25 cellular contexts compared by ENCODE assay signal in genomic region chr19:41698746-41699230, GRCh38. TPM values are rescaled to one million over a fixed set of nuclear protein-coding genes. Genes with fewer than 3 reads are reported as not detected.
DNase-seq lines count a peak whose midpoint lies in the region; ATAC-seq and TF ChIP-seq lines count a peak whose summit lies in the region.
"Had no signal": no experiment of that assay in that cellular context is flagged by ENCODE, and none has a peak within 500 bp of the region (broad histone marks: within the 10 kb centered on the region; RNA-seq: fewer than 3 reads in every experiment).

No MANE protein-coding gene starts in this region.

- no TSS peak for BruUV-seq in A673 (replicated peaks; lab: Mats Ljungman, UMichigan)

- H3K4me3 ChIP-seq in A673 (ENCODE audit: low read depth, low read length, poor library complexity, severe bottlenecking): no peak overlapping the region
- H3K4me3 ChIP-seq in HL-60 (replicated peaks; ENCODE audit: insufficient read depth, low read length): no peak overlapping the region
- no peak overlapping the region for H3K4me3 ChIP-seq in OCI-LY3 (ENCODE audit: low read length)
- H3K4me3 ChIP-seq in left lung: no peak overlapping the region
- H3K4me3 ChIP-seq: heart right ventricle, SJSA1, upper lobe of left lung had no signal

- H3K4me2 ChIP-seq in OCI-LY3 (ENCODE audit: low read length): peak overlapping the region; percentile 44
- H3K4me2 ChIP-seq: KMS-11 had no signal

- H3K27me3 ChIP-seq in A673 (replicated peaks; ENCODE audit: insufficient read depth, low read depth, low read length, poor library complexity): no peaks in the 10 kb centered on the region
- H3K27me3 ChIP-seq in HL-60 (ENCODE audit: insufficient read depth, poor library complexity, severe bottlenecking): no peaks in the 10 kb centered on the region
- H3K27me3 ChIP-seq in OCI-LY3 (ENCODE audit: low read depth, low read length): peaks cover 26% of the 10 kb centered on the region
- H3K27me3 ChIP-seq in left lung: peaks cover 0 to 50% of the 10 kb centered on the region in 2 donors
- H3K27me3 ChIP-seq: SJSA1, upper lobe of left lung had no signal

- TF ChIP-seq CTCF in A673 (conservative IDR thresholded peaks at IDR 0.05; ENCODE audit: low read depth, low read length) (no peak), HL-60 (IDR thresholded peaks at IDR 0.05; ENCODE audit: insufficient read depth, low read length) (no peak), OCI-LY3 (IDR thresholded peaks at IDR 0.05; ENCODE audit: low read depth, low read length) (no peak), left lung (IDR thresholded peaks at IDR 0.05) (no peak)

- no peaks in the 10 kb centered on the region for H3K79me2 ChIP-seq in OCI-LY3 (ENCODE audit: low read length)

- H3K27ac ChIP-seq in A673 (ENCODE audit: low read depth, low read length, poor library complexity, severe bottlenecking) (no peak overlapping the region), HL-60 (replicated peaks) (no peak overlapping the region), OCI-LY3 (ENCODE audit: low read length) (no peak overlapping the region), left lung (no peak overlapping the region)
- H3K27ac ChIP-seq: heart right ventricle, KMS-11, SJSA1 had no signal

- POLR2A ChIA-PET in A673 (lab: Charles Lee; ENCODE audit: low non-redundant PET): no interaction called here

- no peaks in the 10 kb centered on the region for H3K36me3 ChIP-seq in A673 (ENCODE audit: insufficient read depth, low read length, poor library complexity, severe bottlenecking)
- no peaks in the 10 kb centered on the region for H3K36me3 ChIP-seq in OCI-LY3 (replicated peaks; ENCODE audit: low read depth, low read length)
- H3K36me3 ChIP-seq in left lung: no peaks in the 10 kb centered on the region
- H3K36me3 ChIP-seq: heart right ventricle, SJSA1, upper lobe of left lung had no signal

- H3K4me1 ChIP-seq in A673 (ENCODE audit: insufficient read depth, low read length, poor library complexity, severe bottlenecking) (peaks cover 33% of the 10 kb centered on the region), OCI-LY3 (ENCODE audit: low read length) (peaks cover 10% of the 10 kb centered on the region), left lung (peaks cover 0 to 16% of the 10 kb centered on the region in 2 donors)
- H3K4me1 ChIP-seq: heart right ventricle, SJSA1 had no signal

- DNase-seq in A673 (ENCODE audit: low spot score) (peak; percentile 51), HL-60 (ENCODE audit: low read depth in 1 of 2, low spot score in 1 of 2) (peak; percentile 36 to 37), left lung (no peak), NCI-H1417 treated with DMSO at 0.1 percent for 48 hours (lab: John Stamatoyannopoulos, UW) (no peak)
- DNase-seq: ACHN; activated CD4-positive, alpha-beta T cell treated with anti-CD3 and anti-CD28 coated beads for 4 hours; activated gamma-delta T cell; amniotic stem cell; CD4-positive, alpha-beta memory T cell; heart right ventricle; NCI-H1694 treated with DMSO at 0.1 percent for 48 hours; retina; stimulated activated naive CD4-positive, alpha-beta T cell treated with Interleukin-2 at 50 U/mL for 16 hours; upper lobe of left lung had no signal

- H3K9me3 ChIP-seq in A673 (ENCODE audit: low read depth, low read length, poor library complexity, severe bottlenecking) (no peaks in the 10 kb centered on the region), OCI-LY3 (ENCODE audit: insufficient read depth, low read length) (no peaks in the 10 kb centered on the region), left lung (no peaks in the 10 kb centered on the region)
- H3K9me3 ChIP-seq: SJSA1, upper lobe of left lung had no signal

- H2AFZ ChIP-seq in OCI-LY3 (ENCODE audit: low read depth, low read length): no peak overlapping the region

- H3K9ac ChIP-seq in OCI-LY3 (ENCODE audit: low read length): no peak overlapping the region
- H3K9ac ChIP-seq: KMS-11 had no signal

- H4K20me1 ChIP-seq in OCI-LY3 (ENCODE audit: insufficient read depth, low read length): 0 out of 2 replicates have a peak, but pooled peaks cover 4% of the 10 kb centered on the region

- ATAC-seq in left lung (peak; percentile 48), SK-N-SH treated with all-trans-retinoic acid at 6 μM for 48 hours (no peak), HG03378 (IDR thresholded peaks at IDR 0.05; ENCODE audit: unreplicated experiment) (no peak), HG02642 (IDR thresholded peaks at IDR 0.05; ENCODE audit: poor library complexity, unreplicated experiment) (no peak)

- CTCF ChIA-PET in A673 (lab: Charles Lee): interaction anchor here (0.6 kb wide), 2 partner anchors 54 to 198 kb away, joined by 3 to 8 read pairs; no protein-coding TSS in a partner anchor

- intact Hi-C loops in A673 (cut with micrococcal nuclease; ENCODE audit: unreplicated experiment): no loop called here
- intact Hi-C loops in left lung (cut with DNase I): no loop called here

TF ChIP-seq in SK-N-SH treated with all-trans-retinoic acid at 6 μM for 48 hours, 23 proteins besides CTCF, POLR2A, EP300 and RAD21:
- no peak for TF ChIP-seq CSDC2 (CRISPR knock-in tag; IDR thresholded peaks at IDR 0.05)
- TF ChIP-seq ZNF565 (CRISPR knock-in tag; conservative IDR thresholded peaks at IDR 0.05; ENCODE audit: low read depth): no peak
- TF ChIP-seq BACH2 (CRISPR knock-in tag; IDR thresholded peaks at IDR 0.05; ENCODE audit: borderline replicate concordance): no peak
- no peak for TF ChIP-seq POU6F1 (CRISPR knock-in tag; IDR thresholded peaks at IDR 0.05; ENCODE audit: borderline replicate concordance, low read depth)
- no peak for TF ChIP-seq ZNF70 (CRISPR knock-in tag; IDR thresholded peaks at IDR 0.05)
- TF ChIP-seq OSR1 (CRISPR knock-in tag; IDR thresholded peaks at IDR 0.05): no peak
- TF ChIP-seq PPARA (CRISPR knock-in tag; IDR thresholded peaks at IDR 0.05; ENCODE audit: borderline replicate concordance): no peak
- no peak for TF ChIP-seq ZFP3 (CRISPR knock-in tag; IDR thresholded peaks at IDR 0.05)
- no peak for TF ChIP-seq ESRRG (CRISPR knock-in tag; IDR thresholded peaks at IDR 0.05)
- no peak for TF ChIP-seq ZC3H10 (CRISPR knock-in tag; IDR thresholded peaks at IDR 0.05)
- TF ChIP-seq, protein P1, sequence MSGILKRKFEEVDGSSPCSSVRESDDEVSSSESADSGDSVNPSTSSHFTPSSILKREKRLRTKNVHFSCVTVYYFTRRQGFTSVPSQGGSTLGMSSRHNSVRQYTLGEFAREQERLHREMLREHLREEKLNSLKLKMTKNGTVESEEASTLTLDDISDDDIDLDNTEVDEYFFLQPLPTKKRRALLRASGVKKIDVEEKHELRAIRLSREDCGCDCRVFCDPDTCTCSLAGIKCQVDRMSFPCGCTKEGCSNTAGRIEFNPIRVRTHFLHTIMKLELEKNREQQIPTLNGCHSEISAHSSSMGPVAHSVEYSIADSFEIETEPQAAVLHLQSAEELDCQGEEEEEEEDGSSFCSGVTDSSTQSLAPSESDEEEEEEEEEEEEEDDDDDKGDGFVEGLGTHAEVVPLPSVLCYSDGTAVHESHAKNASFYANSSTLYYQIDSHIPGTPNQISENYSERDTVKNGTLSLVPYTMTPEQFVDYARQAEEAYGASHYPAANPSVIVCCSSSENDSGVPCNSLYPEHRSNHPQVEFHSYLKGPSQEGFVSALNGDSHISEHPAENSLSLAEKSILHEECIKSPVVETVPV (CRISPR knock-in tag; IDR thresholded peaks at IDR 0.05): no peak
- TF ChIP-seq ZFP30 (CRISPR knock-in tag; IDR thresholded peaks at IDR 0.05): no peak
- no peak for TF ChIP-seq TCF4 (CRISPR knock-in tag; IDR thresholded peaks at IDR 0.05; ENCODE audit: borderline replicate concordance)

RNA-seq across cellular contexts. Expression of gene CEACAM5, which starts 9.6 kb away (rescaled TPM):
- total RNA-seq in A673 (2021): 0.54 and 0.90 TPM in 2 replicates
- total RNA-seq in left lung: 10 to 100 TPM; 21.2 to 31.1 TPM
- total RNA-seq: CD4-positive, alpha-beta memory T cell; fibroblast of lung; heart right ventricle; kidney epithelial cell; mesothelial cell of epicardium; neural crest cell; OCI-LY7; SJSA1 had no signal

RNA-seq across cellular contexts. Expression of gene CEACAM7, which starts 10.7 kb away (rescaled TPM):
- 0.43 and 0.44 TPM in 2 replicates for total RNA-seq in A673 (2021)
- under 1 TPM; 0.18 to 0.44 TPM for total RNA-seq in left lung
- total RNA-seq: CD4-positive, alpha-beta memory T cell; fibroblast of lung; heart right ventricle; kidney epithelial cell; mesothelial cell of epicardium; neural crest cell; OCI-LY7; SJSA1 had no signal

RNA-seq across cellular contexts. Expression of gene CEACAM6, which starts 56.5 kb away (rescaled TPM):
- total RNA-seq in A673 (2021) (2.1 and 2.4 TPM in 2 replicates), left lung (1,000 to 10,000 TPM in 1 of 2 donors, 100 to 1,000 TPM in 1; 367 to 1,560 TPM)
- total RNA-seq: CD4-positive, alpha-beta memory T cell; fibroblast of lung; mesothelial cell of epicardium; neural crest cell; OCI-LY7; SJSA1 had no signal

Comparison
In these comparisons a context has a peak if more than half of its experiments do, and no peak if none do; other contexts are left out.
1. DNase-seq: peak in A673 (single experiment) and HL-60 (2 of 2); none in left lung (0 of 2) and NCI-H1417 treated with DMSO at 0.1 percent for 48 hours (single experiment).
2. RNA of gene CEACAM5, which starts 9.6 kb away (total RNA-seq): 21.2 to 31.1 TPM in left lung; 0.54 to 0.90 TPM in A673; every median in the first group is over 10 times any median in the second.
3. RNA of gene CEACAM6, which starts 56.5 kb away (total RNA-seq): 367 to 1,560 TPM in left lung; 2.1 to 2.4 TPM in A673; every median in the first group is over 100 times any median in the second.